Comparison of ENCODE assay signal across 8 cellular contexts in the genomic region with DNA sequence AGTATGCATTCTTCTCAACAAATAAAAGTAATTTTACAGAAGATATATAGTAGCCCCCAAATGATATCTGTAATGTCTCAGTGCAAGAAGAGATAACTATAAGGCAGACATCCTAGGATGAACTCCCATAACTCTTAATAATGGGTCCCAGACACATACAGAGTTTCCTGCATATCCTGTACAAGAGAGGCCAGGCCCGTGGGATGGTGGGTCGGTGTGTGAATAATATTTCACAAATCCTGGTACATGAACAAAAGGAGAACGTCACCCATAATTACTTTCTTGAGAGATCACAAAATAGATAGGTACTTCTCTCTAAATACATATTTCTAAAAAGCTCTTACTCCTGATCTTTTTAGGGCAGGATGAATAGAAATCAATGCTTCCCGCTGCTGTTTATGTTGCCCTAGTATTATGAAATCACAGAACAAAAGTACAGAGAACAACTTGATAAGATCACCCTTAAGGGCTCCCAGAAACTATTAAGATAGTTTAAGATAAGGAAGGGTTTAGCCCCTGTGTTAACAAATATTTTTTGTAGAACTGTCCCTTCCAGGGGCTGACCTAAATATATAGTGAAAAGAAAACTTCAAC. TPM values are rescaled to one million over a fixed set of nuclear protein-coding genes. Genes with fewer than 3 reads are reported as not detected.
DNase-seq lines count a peak whose midpoint lies in the region; ATAC-seq and TF ChIP-seq lines count a peak whose summit lies in the region.

No MANE protein-coding gene starts in this region.

- H3K9me3 ChIP-seq in A673 (ENCODE audit: low read depth, low read length, poor library complexity, severe bottlenecking), result no peaks in the 10 kb centered on the region
- no peaks in the 10 kb centered on the region for H3K9me3 ChIP-seq in HUES6 (ENCODE audit: control insufficient read depth, insufficient read depth, low read depth, low read length)
- H3K9me3 ChIP-seq in muscle layer of duodenum (ENCODE audit: control insufficient read depth in 1 of 2, low read length in 2 of 2), result no peaks in the 10 kb centered on the region

- DNase-seq in A673 (ENCODE audit: low spot score), result peak; percentile 44
- peak; percentile 57 for DNase-seq in choroid plexus epithelial cell (ENCODE audit: low read depth)
- DNase-seq in GOT3 (lab: John Stamatoyannopoulos, UW), result no peak
- no peak for DNase-seq in SIG-M5 treated with dmso at 0.1 percent for 504 hours (lab: John Stamatoyannopoulos, UW; ENCODE audit: unreplicated experiment)
- DNase-seq in middle frontal gyrus (ENCODE audit: extremely low spot score, low spot score), result no peak

- H3K4me1 ChIP-seq in A673 (ENCODE audit: insufficient read depth, low read length, poor library complexity, severe bottlenecking) (peaks cover 53% of the 10 kb centered on the region), HUES6 (ENCODE audit: control insufficient read depth, insufficient read depth, low read length) (peaks cover 54% of the 10 kb centered on the region), muscle layer of duodenum (ENCODE audit: control insufficient read depth in 1 of 2, insufficient read depth in 2 of 2, low read length in 2 of 2) (peaks cover 0 to 31% of the 10 kb centered on the region in 2 donors)

- no peak overlapping the region for H3K9ac ChIP-seq in HUES6 (ENCODE audit: low read length)

- POLR2A ChIA-PET in A673 (lab: Charles Lee; ENCODE audit: low non-redundant PET), result no interaction called here

- CTCF ChIA-PET in A673 (lab: Charles Lee), result interaction anchor here (0.6 to 0.9 kb wide), 3 partner anchors 579 to 1129 kb away, joined by 3 to 6 read pairs (median 6); no protein-coding TSS in a partner anchor

- no peak for TF ChIP-seq CTCF in A673 (conservative IDR thresholded peaks at IDR 0.05; ENCODE audit: low read depth, low read length)
- no peak for TF ChIP-seq CTCF in choroid plexus epithelial cell (conservative IDR thresholded peaks at IDR 0.05; ENCODE audit: low read depth, low read length)

- intact Hi-C loops in A673 (cut with micrococcal nuclease; ENCODE audit: unreplicated experiment), result loop anchor here (2.0 kb wide), 1 partner anchor 143 kb away; no protein-coding TSS in a partner anchor

- H3K27ac ChIP-seq in A673 (ENCODE audit: low read depth, low read length, poor library complexity, severe bottlenecking) (peak overlapping the region; percentile 88), HUES6 (ENCODE audit: low read depth, low read length) (no peak overlapping the region), muscle layer of duodenum (ENCODE audit: low read length) (peak overlapping the region; percentile 77)

- BruUV-seq in A673 (replicated peaks; lab: Mats Ljungman, UMichigan), result TSS peak; percentile 2

- H3K27me3 ChIP-seq in A673 (replicated peaks; ENCODE audit: insufficient read depth, low read depth, low read length, poor library complexity) (no peaks in the 10 kb centered on the region), HUES6 (ENCODE audit: control insufficient read depth, insufficient read depth, low read length) (no peaks in the 10 kb centered on the region; the same call in 1 of the 2 replicates), muscle layer of duodenum (ENCODE audit: low read depth, low read length) (no peaks in the 10 kb centered on the region)

- no peak for ATAC-seq in activated CD4-positive, CD25-positive, alpha-beta regulatory T cell treated with anti-CD3 and anti-CD28 coated beads, Interleukin-2, amount 50 U/mL, for 24 hours

- H3K36me3 ChIP-seq in A673 (ENCODE audit: insufficient read depth, low read length, poor library complexity, severe bottlenecking) (peaks cover 37% of the 10 kb centered on the region), HUES6 (ENCODE audit: control insufficient read depth, insufficient read depth, low read length) (peaks cover 30% of the 10 kb centered on the region), muscle layer of duodenum (ENCODE audit: control insufficient read depth in 1 of 2, insufficient read depth in 2 of 2, low read length in 2 of 2) (no peaks in the 10 kb centered on the region)

- H3K4me3 ChIP-seq in A673 (ENCODE audit: low read depth, low read length, poor library complexity, severe bottlenecking) (peak overlapping the region; percentile 91), HUES6 (ENCODE audit: low read depth, low read length) (peak overlapping the region; percentile 40), choroid plexus epithelial cell (ENCODE audit: low read depth, low read length) (peak overlapping the region; percentile 71), muscle layer of duodenum (ENCODE audit: low read depth in 1 of 2, low read length in 2 of 2) (peak overlapping the region; percentile 63 to 91)

RNA-seq across cellular contexts. Expression of a gene that starts 5.4 kb away (rescaled TPM):
- total RNA-seq in A673 (2021), result 27.9 and 29.3 TPM in 2 replicates

RNA-seq across cellular contexts. Expression of a gene that starts 41.7 kb away (rescaled TPM):
- total RNA-seq in A673 (2021), result 28.0 and 35.4 TPM in 2 replicates

Comparison
In these comparisons a context has a peak if more than half of its experiments do, and no peak if none do; other contexts are left out.
1. DNase-seq: peak in A673 (single experiment) and choroid plexus epithelial cell (single experiment); none in GOT3 (single experiment), SIG-M5 treated with dmso at 0.1 percent for 504 hours (single experiment) and middle frontal gyrus (single experiment).
2. H3K4me3 ChIP-seq: peak in every context shown above with its lines; median percentile 91 in A673; 77 in muscle layer of duodenum; 71 in choroid plexus epithelial cell; 40 in HUES6.